1 cellular context compared by ENCODE assay signal in genomic region chr14:39173198-39173597, GRCh38.
TF ChIP-seq lines count a peak whose summit lies in the region.

No MANE protein-coding gene starts in this region.

TF ChIP-seq in HepG2, 621 proteins besides CTCF, POLR2A, EP300 and RAD21:
- no peak for TF ChIP-seq ZNF768 (CRISPR knock-in tag; IDR thresholded peaks at IDR 0.05)
- no peak for TF ChIP-seq ZNF292 (CRISPR knock-in tag; IDR thresholded peaks at IDR 0.05; ENCODE audit: borderline replicate concordance, low read depth)
- peak; percentile 48; the same call in 1 of the 2 replicates for TF ChIP-seq PITX1 (CRISPR knock-in tag; IDR thresholded peaks at IDR 0.05)
- TF ChIP-seq WIZ (CRISPR knock-in tag; IDR thresholded peaks at IDR 0.05) = no peak
- TF ChIP-seq, protein P1, sequence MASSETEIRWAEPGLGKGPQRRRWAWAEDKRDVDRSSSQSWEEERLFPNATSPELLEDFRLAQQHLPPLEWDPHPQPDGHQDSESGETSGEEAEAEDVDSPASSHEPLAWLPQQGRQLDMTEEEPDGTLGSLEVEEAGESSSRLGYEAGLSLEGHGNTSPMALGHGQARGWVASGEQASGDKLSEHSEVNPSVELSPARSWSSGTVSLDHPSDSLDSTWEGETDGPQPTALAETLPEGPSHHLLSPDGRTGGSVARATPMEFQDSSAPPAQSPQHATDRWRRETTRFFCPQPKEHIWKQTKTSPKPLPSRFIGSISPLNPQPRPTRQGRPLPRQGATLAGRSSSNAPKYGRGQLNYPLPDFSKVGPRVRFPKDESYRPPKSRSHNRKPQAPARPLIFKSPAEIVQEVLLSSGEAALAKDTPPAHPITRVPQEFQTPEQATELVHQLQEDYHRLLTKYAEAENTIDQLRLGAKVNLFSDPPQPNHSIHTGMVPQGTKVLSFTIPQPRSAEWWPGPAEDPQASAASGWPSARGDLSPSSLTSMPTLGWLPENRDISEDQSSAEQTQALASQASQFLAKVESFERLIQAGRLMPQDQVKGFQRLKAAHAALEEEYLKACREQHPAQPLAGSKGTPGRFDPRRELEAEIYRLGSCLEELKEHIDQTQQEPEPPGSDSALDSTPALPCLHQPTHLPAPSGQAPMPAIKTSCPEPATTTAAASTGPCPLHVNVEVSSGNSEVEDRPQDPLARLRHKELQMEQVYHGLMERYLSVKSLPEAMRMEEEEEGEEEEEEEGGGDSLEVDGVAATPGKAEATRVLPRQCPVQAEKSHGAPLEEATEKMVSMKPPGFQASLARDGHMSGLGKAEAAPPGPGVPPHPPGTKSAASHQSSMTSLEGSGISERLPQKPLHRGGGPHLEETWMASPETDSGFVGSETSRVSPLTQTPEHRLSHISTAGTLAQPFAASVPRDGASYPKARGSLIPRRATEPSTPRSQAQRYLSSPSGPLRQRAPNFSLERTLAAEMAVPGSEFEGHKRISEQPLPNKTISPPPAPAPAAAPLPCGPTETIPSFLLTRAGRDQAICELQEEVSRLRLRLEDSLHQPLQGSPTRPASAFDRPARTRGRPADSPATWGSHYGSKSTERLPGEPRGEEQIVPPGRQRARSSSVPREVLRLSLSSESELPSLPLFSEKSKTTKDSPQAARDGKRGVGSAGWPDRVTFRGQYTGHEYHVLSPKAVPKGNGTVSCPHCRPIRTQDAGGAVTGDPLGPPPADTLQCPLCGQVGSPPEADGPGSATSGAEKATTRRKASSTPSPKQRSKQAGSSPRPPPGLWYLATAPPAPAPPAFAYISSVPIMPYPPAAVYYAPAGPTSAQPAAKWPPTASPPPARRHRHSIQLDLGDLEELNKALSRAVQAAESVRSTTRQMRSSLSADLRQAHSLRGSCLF (CRISPR knock-in tag; IDR thresholded peaks at IDR 0.05; ENCODE audit: borderline replicate concordance) = no peak
- TF ChIP-seq TEAD2 (CRISPR knock-in tag; IDR thresholded peaks at IDR 0.05) = no peak
- TF ChIP-seq GPN1 (CRISPR knock-in tag; IDR thresholded peaks at IDR 0.05; ENCODE audit: borderline replicate concordance) = no peak
- TF ChIP-seq RELA (CRISPR knock-in tag; IDR thresholded peaks at IDR 0.05) = no peak
- no peak for TF ChIP-seq ZNF30 (CRISPR knock-in tag; IDR thresholded peaks at IDR 0.05)
- TF ChIP-seq ZFYVE20 (CRISPR knock-in tag; IDR thresholded peaks at IDR 0.05; ENCODE audit: borderline replicate concordance, low read depth) = no peak
- TF ChIP-seq, protein P2, sequence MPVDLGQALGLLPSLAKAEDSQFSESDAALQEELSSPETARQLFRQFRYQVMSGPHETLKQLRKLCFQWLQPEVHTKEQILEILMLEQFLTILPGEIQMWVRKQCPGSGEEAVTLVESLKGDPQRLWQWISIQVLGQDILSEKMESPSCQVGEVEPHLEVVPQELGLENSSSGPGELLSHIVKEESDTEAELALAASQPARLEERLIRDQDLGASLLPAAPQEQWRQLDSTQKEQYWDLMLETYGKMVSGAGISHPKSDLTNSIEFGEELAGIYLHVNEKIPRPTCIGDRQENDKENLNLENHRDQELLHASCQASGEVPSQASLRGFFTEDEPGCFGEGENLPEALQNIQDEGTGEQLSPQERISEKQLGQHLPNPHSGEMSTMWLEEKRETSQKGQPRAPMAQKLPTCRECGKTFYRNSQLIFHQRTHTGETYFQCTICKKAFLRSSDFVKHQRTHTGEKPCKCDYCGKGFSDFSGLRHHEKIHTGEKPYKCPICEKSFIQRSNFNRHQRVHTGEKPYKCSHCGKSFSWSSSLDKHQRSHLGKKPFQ (CRISPR knock-in tag; IDR thresholded peaks at IDR 0.05; ENCODE audit: insufficient replicate concordance) = peak; percentile 30
- TF ChIP-seq ZSCAN25 (CRISPR knock-in tag; IDR thresholded peaks at IDR 0.05) = no peak
- TF ChIP-seq, protein P3, sequence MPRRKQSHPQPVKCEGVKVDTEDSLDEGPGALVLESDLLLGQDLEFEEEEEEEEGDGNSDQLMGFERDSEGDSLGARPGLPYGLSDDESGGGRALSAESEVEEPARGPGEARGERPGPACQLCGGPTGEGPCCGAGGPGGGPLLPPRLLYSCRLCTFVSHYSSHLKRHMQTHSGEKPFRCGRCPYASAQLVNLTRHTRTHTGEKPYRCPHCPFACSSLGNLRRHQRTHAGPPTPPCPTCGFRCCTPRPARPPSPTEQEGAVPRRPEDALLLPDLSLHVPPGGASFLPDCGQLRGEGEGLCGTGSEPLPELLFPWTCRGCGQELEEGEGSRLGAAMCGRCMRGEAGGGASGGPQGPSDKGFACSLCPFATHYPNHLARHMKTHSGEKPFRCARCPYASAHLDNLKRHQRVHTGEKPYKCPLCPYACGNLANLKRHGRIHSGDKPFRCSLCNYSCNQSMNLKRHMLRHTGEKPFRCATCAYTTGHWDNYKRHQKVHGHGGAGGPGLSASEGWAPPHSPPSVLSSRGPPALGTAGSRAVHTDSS (CRISPR knock-in tag; conservative IDR thresholded peaks at IDR 0.05) = no peak
- TF ChIP-seq SNAPC2 (CRISPR knock-in tag; IDR thresholded peaks at IDR 0.05) = no peak
- TF ChIP-seq THAP11 (CRISPR knock-in tag; IDR thresholded peaks at IDR 0.05) = no peak
- TF ChIP-seq ZNF264 (CRISPR knock-in tag; IDR thresholded peaks at IDR 0.05) = no peak
- TF ChIP-seq ZKSCAN1 (IDR thresholded peaks at IDR 0.05; ENCODE audit: low read length) = peak; percentile 71
- TF ChIP-seq ZNF800 (CRISPR knock-in tag; IDR thresholded peaks at IDR 0.05) = no peak
- no peak for TF ChIP-seq KAT2B (IDR thresholded peaks at IDR 0.05; ENCODE audit: borderline replicate concordance, low read depth, low read length)
- no peak for TF ChIP-seq SIN3A (IDR thresholded peaks at IDR 0.05; ENCODE audit: borderline replicate concordance, low read depth, low read length)
- TF ChIP-seq, protein P4, sequence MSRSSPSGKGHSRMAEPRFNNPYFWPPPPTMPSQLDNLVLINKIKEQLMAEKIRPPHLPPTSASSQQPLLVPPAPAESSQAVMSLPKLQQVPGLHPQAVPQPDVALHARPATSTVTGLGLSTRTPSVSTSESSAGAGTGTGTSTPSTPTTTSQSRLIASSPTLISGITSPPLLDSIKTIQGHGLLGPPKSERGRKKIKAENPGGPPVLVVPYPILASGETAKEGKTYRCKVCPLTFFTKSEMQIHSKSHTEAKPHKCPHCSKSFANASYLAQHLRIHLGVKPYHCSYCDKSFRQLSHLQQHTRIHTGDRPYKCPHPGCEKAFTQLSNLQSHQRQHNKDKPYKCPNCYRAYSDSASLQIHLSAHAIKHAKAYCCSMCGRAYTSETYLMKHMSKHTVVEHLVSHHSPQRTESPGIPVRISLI (CRISPR knock-in tag; IDR thresholded peaks at IDR 0.05; ENCODE audit: borderline replicate concordance) = no peak
- 0 out of 2 replicates have a peak, but pooled peaks have one; percentile 8 for TF ChIP-seq ZNF7 (CRISPR knock-in tag; IDR thresholded peaks at IDR 0.05)
